Comparison of ENCODE assay signal across 1 cellular context in genomic region chr3:50218448-50218847, GRCh38.
TF ChIP-seq lines count a peak whose summit lies in the region.

No MANE protein-coding gene starts in this region.

TF ChIP-seq in HepG2, 621 proteins besides CTCF, POLR2A, EP300 and RAD21:
- TF ChIP-seq KDM2A (CRISPR knock-in tag; IDR thresholded peaks at IDR 0.05; ENCODE audit: borderline replicate concordance, low read depth): no peak
- TF ChIP-seq RBFOX2 (IDR thresholded peaks at IDR 0.05; ENCODE audit: low read depth, low read length): peak; percentile 65; the same call in 1 of the 2 replicates
- peak; percentile 71 for TF ChIP-seq AGO2 (optimal IDR thresholded peaks at IDR 0.05; ENCODE audit: low read depth, low read length)
